Comparison of ENCODE assay signal across 8 cellular contexts in genomic region chr3:142987080-142987700, GRCh38. TPM values are rescaled to one million over a fixed set of nuclear protein-coding genes. Genes with fewer than 3 reads are reported as not detected.
DNase-seq lines count a peak whose midpoint lies in the region; ATAC-seq, FAIRE-seq and TF ChIP-seq lines count a peak whose summit lies in the region.

No MANE protein-coding gene starts in this region.

- no peak overlapping the region for H3K27ac ChIP-seq in GM12878 (ENCODE audit: control insufficient read depth, insufficient read depth)

- H4K20me1 ChIP-seq in GM12878 (ENCODE audit: control insufficient read depth, insufficient read depth): no peaks in the 10 kb centered on the region

- H3K27me3 ChIP-seq in GM12878 (replicated peaks in 1 of 2; ENCODE audit: control insufficient read depth in 2 of 2, insufficient read depth in 2 of 2, low read length in 1 of 2): no peaks in the 10 kb centered on the region

- no peaks in the 10 kb centered on the region for H3K79me2 ChIP-seq in GM12878 (ENCODE audit: control insufficient read depth, insufficient read depth, low read length)

- POLR2A ChIA-PET in GM12878 (lab: Charles Lee): interaction anchor here (0.6 to 1.7 kb wide), 2 partner anchors 20 to 134 kb away, joined by 3 to 4 read pairs; no protein-coding TSS in a partner anchor

- no peak for FAIRE-seq in GM12878 (lab: Jason Lieb, UNC)

- no peak overlapping the region for H2AFZ ChIP-seq in GM12878 (ENCODE audit: control insufficient read depth, low read depth, low read length)

- peak; percentile 63 for TF ChIP-seq RAD21 in GM12878 (IDR thresholded peaks at IDR 0.05; ENCODE audit: insufficient read depth, low read depth, low read length)

- in situ Hi-C loops in GM12878 (cut with MboI): no loop called here

- TF ChIP-seq CTCF in GM12878 (IDR thresholded peaks at IDR 0.05 in 2 of 3, conservative IDR thresholded peaks at IDR 0.05 in 1 of 3; ENCODE audit: control insufficient read depth in 2 of 3, extremely low read depth in 1 of 3, insufficient read depth in 1 of 3, low read depth in 3 of 3, low read length in 3 of 3): peak; percentile 49 to 61 (median 56); a peak in 5 of 6 replicates

- intact Hi-C loops in GM12878 (cut with micrococcal nuclease; ENCODE audit: unreplicated experiment): loop anchor here (2.0 kb wide), 2 partner anchors 56 to 158 kb away; no protein-coding TSS in a partner anchor
- intact Hi-C loops in head of caudate nucleus (cut with DNase I): no loop called here

- no peaks in the 10 kb centered on the region; the same call in 2 of the 3 replicates for H3K9me3 ChIP-seq in GM12878 (replicated peaks; ENCODE audit: control insufficient read depth, insufficient read depth, low read length)

- RAD21 ChIA-PET in GM12878 (lab: Charles Lee; ENCODE audit: unreplicated experiment): interaction anchor here (0.7 to 2.6 kb wide), 4 partner anchors 12 to 158 kb away, joined by 3 to 19 read pairs (median 9); no protein-coding TSS in a partner anchor

- TF ChIP-seq EP300 in GM12878 (IDR thresholded peaks at IDR 0.05; ENCODE audit: borderline replicate concordance in 1 of 2, control insufficient read depth in 1 of 2, low read depth in 2 of 2, low read length in 2 of 2): no peak

- 0 out of 2 replicates have a peak, but pooled peaks cover 3% of the 10 kb centered on the region for H3K4me1 ChIP-seq in GM12878 (ENCODE audit: control insufficient read depth, insufficient read depth, low read length)

- no peak overlapping the region for H3K4me2 ChIP-seq in GM12878 (ENCODE audit: control insufficient read depth, insufficient read depth)

- no peak overlapping the region for H3K4me3 ChIP-seq in GM12878

- CTCF ChIA-PET in GM12878 (lab: Yijun Ruan, JAX): interaction anchor here (0.8 to 2.6 kb wide), 25 partner anchors 10 to 687 kb away, joined by 3 to 58 read pairs (median 4); partner anchors contain the start of gene U2SURP

- H3K9ac ChIP-seq in GM12878 (ENCODE audit: control insufficient read depth, insufficient read depth, low read length): no peak overlapping the region

- DNase-seq in CD1c-positive myeloid dendritic cell (ENCODE audit: extremely low spot score) (peak; percentile 50), NCI-H2196 (lab: John Stamatoyannopoulos, UW; ENCODE audit: unreplicated experiment) (peak; percentile 67), GM12878 (ENCODE audit: low read depth, low spot score) (no peak), kidney glomerular epithelial cell (lab: John Stamatoyannopoulos, UW) (peak; percentile 45), head of caudate nucleus (no peak)
- DNase-seq in activated CD4-positive, CD25-positive, alpha-beta regulatory T cell treated with anti-CD3 and anti-CD28 coated beads, Interleukin-2, amount 50 U/mL, for 72 hours: no peak
- DNase-seq in stimulated activated CD4-positive, alpha-beta T cell treated with anti-CD3 and anti-CD28 coated beads, Interleukin-4, amount 100 ng/mL, for 4 hours: no peak

- WGBS in GM12878 (ENCODE audit: insufficient coverage, insufficient replicate concordance, low lambda C conversion rate, missing lambda C conversion rate): 56% methylated on average over 5 of the region's 5 CpGs

- ATAC-seq in GM21723 (IDR thresholded peaks at IDR 0.05; ENCODE audit: unreplicated experiment) (peak; percentile 70), GM12878 (peak; percentile 72)

- no peak for TF ChIP-seq POLR2A in GM12878 (IDR thresholded peaks at IDR 0.05; ENCODE audit: low read depth, low read length)

- SMC1A ChIA-PET in GM12878 (lab: Charles Lee; ENCODE audit: uncharacterized antibody, unreplicated experiment): interaction anchor here (0.7 to 2.2 kb wide), 6 partner anchors 15 to 404 kb away, joined by 3 to 25 read pairs (median 4); partner anchors contain the start of gene U2SURP

- no TSS peak for BruUV-seq in GM12878 (replicated peaks; lab: Mats Ljungman, UMichigan)

- no peaks in the 10 kb centered on the region for H3K36me3 ChIP-seq in GM12878 (ENCODE audit: control insufficient read depth in 2 of 2, insufficient read depth in 2 of 2, low read length in 1 of 2)

TF ChIP-seq in GM12878, 131 proteins besides CTCF, POLR2A, EP300 and RAD21:
- TF ChIP-seq SMC3 (IDR thresholded peaks at IDR 0.05; ENCODE audit: borderline replicate concordance, low read length) (peak; percentile 40; the same call in 1 of the 2 replicates), SMARCA5 (IDR thresholded peaks at IDR 0.05) (no peak)

RNA-seq across cellular contexts. Expression of gene U2SURP, which starts 14.2 kb away (rescaled TPM):
- total RNA-seq in GM12878 (2013; cell fraction: nucleolus; rRNA removed): 539 and 552 TPM in 2 replicates
- total RNA-seq in GM12878 (2014; rRNA removed) (104 and 128 TPM in 2 replicates), GM12878 (2014; rRNA removed; fragmentation: Illumina TruSeq; extraction: Trizol) (187 and 192 TPM in 2 replicates), GM12878 (2021) (143 and 144 TPM in 2 replicates)
- polyA plus RNA-seq in GM12878 (2011; ENCODE audit: low read depth): 81.1 TPM
- polyA plus RNA-seq in GM12878 (2011; rRNA removed) (117 and 205 TPM in 2 replicates), GM12878 (2014; fragmentation: Illumina TruSeq; extraction: Trizol) (154 and 191 TPM in 2 replicates), GM12878 (2014; fragmentation: Nextera tagmentation; extraction: Ambion mirVana) (100 to 1,000 TPM; 146 to 277 TPM), GM12878 (2014; rRNA removed) (64.6 and 76.3 TPM in 2 replicates), GM12878 (2016; fragmentation: Nextera tagmentation; extraction: Ambion mirVana) (100 to 1,000 TPM; 154 to 168 TPM)
- 22.2 and 22.7 TPM in 2 replicates for polyA plus RNA-seq in GM12878 (2011; cell fraction: cytosol; rRNA removed)
- 130 and 170 TPM in 2 replicates for polyA plus RNA-seq in GM12878 (2011; cell fraction: nucleus; rRNA removed)
- 59.2 and 68.7 TPM in 2 replicates for polyA plus RNA-seq in GM12878 (2012)
- polyA minus RNA-seq in GM12878 (2011; rRNA and poly(A)+ RNA removed): 55.0 and 121 TPM in 2 replicates
- 26.6 and 40.2 TPM in 2 replicates for polyA minus RNA-seq in GM12878 (2011; cell fraction: cytosol; rRNA and poly(A)+ RNA removed)
- polyA minus RNA-seq in GM12878 (2011; cell fraction: nucleus; rRNA and poly(A)+ RNA removed): 102 and 147 TPM in 2 replicates

RNA-seq across cellular contexts. Expression of gene PAQR9, which starts 23.7 kb away (rescaled TPM):
- total RNA-seq in GM12878 (2013; cell fraction: nucleolus; rRNA removed): not detected in 2 replicates
- total RNA-seq in GM12878 (2014; rRNA removed) (not detected in 2 replicates), GM12878 (2014; rRNA removed; fragmentation: Illumina TruSeq; extraction: Trizol) (not detected in 2 replicates), GM12878 (2021) (not detected in 2 replicates)
- not detected for polyA plus RNA-seq in GM12878 (2011; ENCODE audit: low read depth)
- polyA plus RNA-seq in GM12878 (2011; rRNA removed) (not detected in 2 replicates), GM12878 (2014; fragmentation: Illumina TruSeq; extraction: Trizol) (not detected in 2 replicates), GM12878 (2014; fragmentation: Nextera tagmentation; extraction: Ambion mirVana) (not detected), GM12878 (2014; rRNA removed) (not detected in 2 replicates), GM12878 (2016; fragmentation: Nextera tagmentation; extraction: Ambion mirVana) (not detected)
- polyA plus RNA-seq in GM12878 (2011; cell fraction: cytosol; rRNA removed): not detected in 2 replicates
- polyA plus RNA-seq in GM12878 (2011; cell fraction: nucleus; rRNA removed): not detected in 2 replicates
- polyA plus RNA-seq in GM12878 (2012): not detected in 2 replicates
- polyA minus RNA-seq in GM12878 (2011; rRNA and poly(A)+ RNA removed): 0.05 TPM in 1 of 2 replicates, not detected in the other
- polyA minus RNA-seq in GM12878 (2011; cell fraction: cytosol; rRNA and poly(A)+ RNA removed): not detected in 2 replicates
- 0.12 TPM in 1 of 2 replicates, not detected in the other for polyA minus RNA-seq in GM12878 (2011; cell fraction: nucleus; rRNA and poly(A)+ RNA removed)

Comparison
In these comparisons a context has a peak if more than half of its experiments do, and no peak if none do; other contexts are left out.
1. DNase-seq: peak in CD1c-positive myeloid dendritic cell (single experiment), NCI-H2196 (single experiment) and kidney glomerular epithelial cell (single experiment); none in GM12878 (single experiment), head of caudate nucleus (0 of 42), activated CD4-positive, CD25-positive, alpha-beta regulatory T cell treated with anti-CD3 and anti-CD28 coated beads, Interleukin-2, amount 50 U/mL, for 72 hours (single experiment) and stimulated activated CD4-positive, alpha-beta T cell treated with anti-CD3 and anti-CD28 coated beads, Interleukin-4, amount 100 ng/mL, for 4 hours (0 of 2).